ENCODE assay signal across 1 cellular context in genomic region chr13:24133396-24133795, GRCh38.
TF ChIP-seq lines count a peak whose summit lies in the region.

No MANE protein-coding gene starts in this region.

TF ChIP-seq in IMR-90, 13 proteins besides CTCF, POLR2A, EP300 and RAD21:
- no peak for TF ChIP-seq MAFK (IDR thresholded peaks at IDR 0.05; ENCODE audit: low read depth, low read length)
